Comparison of ENCODE assay signal across 1 cellular context in genomic region chr1:31007462-31007991, GRCh38.
TF ChIP-seq lines count a peak whose summit lies in the region.

No MANE protein-coding gene starts in this region.

TF ChIP-seq in SK-N-SH, 30 proteins besides CTCF, POLR2A, EP300 and RAD21 (continued from another document):
- TF ChIP-seq JUND (IDR thresholded peaks at IDR 0.05), result peak; percentile 37; the same call in 1 of the 2 replicates
- TF ChIP-seq TCF12 (IDR thresholded peaks at IDR 0.05), result peak; percentile 59
- TF ChIP-seq RXRA (IDR thresholded peaks at IDR 0.05; ENCODE audit: borderline replicate concordance, low read depth), result peak; percentile 81; the same call in 1 of the 2 replicates
- no peak for TF ChIP-seq IRF3 (IDR thresholded peaks at IDR 0.05; ENCODE audit: low read depth, low read length)
- TF ChIP-seq ELF1 (IDR thresholded peaks at IDR 0.05), result no peak
- no peak for TF ChIP-seq RCOR1 (IDR thresholded peaks at IDR 0.05; ENCODE audit: low read length)
- no peak for TF ChIP-seq FOXJ3 (CRISPR knock-in tag; IDR thresholded peaks at IDR 0.05)
- TF ChIP-seq NRF1 (IDR thresholded peaks at IDR 0.05; ENCODE audit: low read depth, low read length), result no peak
- no peak for TF ChIP-seq POLR2AphosphoS5 (IDR thresholded peaks at IDR 0.05; ENCODE audit: low read depth, low read length)
- no peak for TF ChIP-seq MAX (IDR thresholded peaks at IDR 0.05; ENCODE audit: low read depth)
- no peak for TF ChIP-seq MXI1 (IDR thresholded peaks at IDR 0.05; ENCODE audit: low read depth, low read length)
- no peak for TF ChIP-seq YY1 (IDR thresholded peaks at IDR 0.05; ENCODE audit: low read depth)
- TF ChIP-seq RFX5 (IDR thresholded peaks at IDR 0.05; ENCODE audit: low read length), result no peak
- TF ChIP-seq TAF1 (IDR thresholded peaks at IDR 0.05; ENCODE audit: borderline replicate concordance, low read depth, low read length), result no peak
- no peak for TF ChIP-seq EZH2phosphoT487 (IDR thresholded peaks at IDR 0.05; ENCODE audit: borderline replicate concordance, low read depth)
- TF ChIP-seq GABPA (IDR thresholded peaks at IDR 0.05; ENCODE audit: low read depth), result 0 out of 2 replicates have a peak, but pooled peaks have one; percentile 0
- peak; percentile 69; the same call in 1 of the 2 replicates for TF ChIP-seq NFIC (IDR thresholded peaks at IDR 0.05; ENCODE audit: borderline replicate concordance)
- no peak for TF ChIP-seq ZBTB33 (IDR thresholded peaks at IDR 0.05; ENCODE audit: borderline replicate concordance, low read depth)
